Comparison of ENCODE assay signal across 1 cellular context in the genomic region with DNA sequence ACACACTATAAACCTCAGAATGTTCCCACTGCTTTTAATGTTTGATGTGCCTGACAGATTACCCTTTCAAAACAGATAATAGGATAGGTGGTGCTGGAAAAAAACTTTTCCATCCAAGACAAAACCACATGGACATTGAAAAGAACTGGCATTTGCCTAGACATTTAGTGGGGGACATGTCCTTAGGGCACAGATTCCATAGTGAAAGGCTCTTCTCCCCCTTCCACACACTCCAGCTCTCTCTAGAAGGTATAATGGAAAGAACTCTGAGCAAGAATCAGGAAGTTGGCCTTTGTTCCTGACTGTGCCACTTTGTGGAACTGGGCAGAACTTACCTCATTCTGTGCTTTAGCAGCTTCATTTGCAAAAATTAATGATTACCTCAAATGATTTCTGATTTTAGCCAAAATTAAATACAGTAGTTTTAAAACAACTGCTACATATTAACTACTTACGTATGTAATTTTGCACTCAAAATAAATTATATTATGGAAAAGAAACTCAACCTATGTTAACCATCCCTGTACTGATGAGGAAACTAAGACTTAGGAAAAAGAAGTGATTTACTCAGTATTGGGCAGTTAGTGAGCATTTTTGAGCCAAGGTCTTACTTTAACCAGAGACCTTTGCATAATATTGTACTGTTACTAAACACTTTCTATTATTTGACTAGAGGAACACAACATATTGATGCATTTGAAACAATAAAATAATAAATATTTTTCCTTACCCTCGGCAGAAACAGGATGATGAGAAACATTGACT.
TF ChIP-seq lines count a peak whose summit lies in the region.

No MANE protein-coding gene starts in this region.

TF ChIP-seq in HCT116, 20 proteins besides CTCF, POLR2A, EP300 and RAD21:
- TF ChIP-seq FOSL1 (IDR thresholded peaks at IDR 0.05; ENCODE audit: low read depth) (no peak), POLR2AphosphoS5 (IDR thresholded peaks at IDR 0.05; ENCODE audit: low read depth, low read length) (no peak), SP1 (IDR thresholded peaks at IDR 0.05; ENCODE audit: low read depth) (no peak), EZH2 (IDR thresholded peaks at IDR 0.05) (no peak), CEBPB (IDR thresholded peaks at IDR 0.05; ENCODE audit: low read depth) (no peak), ELF1 (IDR thresholded peaks at IDR 0.05; ENCODE audit: borderline replicate concordance, low read depth) (no peak), ZNF274 (IDR thresholded peaks at IDR 0.05; ENCODE audit: low read depth, low read length) (no peak), TCF7L2 (IDR thresholded peaks at IDR 0.05; ENCODE audit: borderline replicate concordance, extremely low read depth, insufficient read depth, insufficient read length) (no peak), EZH2phosphoT487 (IDR thresholded peaks at IDR 0.05; ENCODE audit: borderline replicate concordance) (no peak), ZFX (IDR thresholded peaks at IDR 0.05) (no peak), JUND (IDR thresholded peaks at IDR 0.05) (no peak), SRF (IDR thresholded peaks at IDR 0.05; ENCODE audit: low read depth) (no peak), CBX3 (IDR thresholded peaks at IDR 0.05; ENCODE audit: low read depth) (no peak), SIN3A (IDR thresholded peaks at IDR 0.05; ENCODE audit: low read depth) (no peak)
- TF ChIP-seq, protein P1, sequence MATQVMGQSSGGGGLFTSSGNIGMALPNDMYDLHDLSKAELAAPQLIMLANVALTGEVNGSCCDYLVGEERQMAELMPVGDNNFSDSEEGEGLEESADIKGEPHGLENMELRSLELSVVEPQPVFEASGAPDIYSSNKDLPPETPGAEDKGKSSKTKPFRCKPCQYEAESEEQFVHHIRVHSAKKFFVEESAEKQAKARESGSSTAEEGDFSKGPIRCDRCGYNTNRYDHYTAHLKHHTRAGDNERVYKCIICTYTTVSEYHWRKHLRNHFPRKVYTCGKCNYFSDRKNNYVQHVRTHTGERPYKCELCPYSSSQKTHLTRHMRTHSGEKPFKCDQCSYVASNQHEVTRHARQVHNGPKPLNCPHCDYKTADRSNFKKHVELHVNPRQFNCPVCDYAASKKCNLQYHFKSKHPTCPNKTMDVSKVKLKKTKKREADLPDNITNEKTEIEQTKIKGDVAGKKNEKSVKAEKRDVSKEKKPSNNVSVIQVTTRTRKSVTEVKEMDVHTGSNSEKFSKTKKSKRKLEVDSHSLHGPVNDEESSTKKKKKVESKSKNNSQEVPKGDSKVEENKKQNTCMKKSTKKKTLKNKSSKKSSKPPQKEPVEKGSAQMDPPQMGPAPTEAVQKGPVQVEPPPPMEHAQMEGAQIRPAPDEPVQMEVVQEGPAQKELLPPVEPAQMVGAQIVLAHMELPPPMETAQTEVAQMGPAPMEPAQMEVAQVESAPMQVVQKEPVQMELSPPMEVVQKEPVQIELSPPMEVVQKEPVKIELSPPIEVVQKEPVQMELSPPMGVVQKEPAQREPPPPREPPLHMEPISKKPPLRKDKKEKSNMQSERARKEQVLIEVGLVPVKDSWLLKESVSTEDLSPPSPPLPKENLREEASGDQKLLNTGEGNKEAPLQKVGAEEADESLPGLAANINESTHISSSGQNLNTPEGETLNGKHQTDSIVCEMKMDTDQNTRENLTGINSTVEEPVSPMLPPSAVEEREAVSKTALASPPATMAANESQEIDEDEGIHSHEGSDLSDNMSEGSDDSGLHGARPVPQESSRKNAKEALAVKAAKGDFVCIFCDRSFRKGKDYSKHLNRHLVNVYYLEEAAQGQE (IDR thresholded peaks at IDR 0.05; ENCODE audit: low read depth): no peak
